In the genomic region with DNA sequence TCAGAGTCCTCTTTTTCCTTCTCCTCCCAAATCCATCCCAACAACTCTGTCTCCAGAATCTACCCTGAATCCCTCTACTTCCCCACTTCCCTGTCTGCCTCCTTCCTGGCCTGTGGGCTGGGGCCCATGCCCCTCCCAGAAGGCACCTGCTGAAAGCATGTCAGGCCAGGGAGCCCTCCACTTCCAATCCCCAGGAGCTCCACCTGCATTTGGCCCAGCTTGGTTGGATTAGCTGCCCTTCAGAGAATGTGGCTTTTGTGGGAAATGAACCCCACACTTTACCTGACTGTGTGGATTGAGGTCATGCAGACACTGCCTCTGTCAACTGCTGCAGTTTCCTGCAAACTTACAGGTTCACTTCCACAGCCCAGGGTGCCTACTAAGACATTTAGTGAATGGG, we compare ENCODE assay signal across 19 cellular contexts. TPM values are rescaled to one million over a fixed set of nuclear protein-coding genes. Genes with fewer than 3 reads are reported as not detected.
DNase-seq lines count a peak whose midpoint lies in the region; ATAC-seq, FAIRE-seq and TF ChIP-seq lines count a peak whose summit lies in the region.
"Had no signal": no experiment of that assay in that cellular context is flagged by ENCODE, and none has a peak within 500 bp of the region (broad histone marks: within the 10 kb centered on the region; RNA-seq: fewer than 3 reads in every experiment).

No MANE protein-coding gene starts in this region.

- H3K4me1 Mint-ChIP-seq in activated naive CD8-positive, alpha-beta T cell treated with anti-CD3 and anti-CD28 coated beads for 36 hours: no peaks in the 10 kb centered on the region
- H3K4me1 Mint-ChIP-seq in activated naive CD8-positive, alpha-beta T cell treated with anti-CD3 and anti-CD28 coated beads, Interleukin-2, amount 50 U/mL, for 24 hours: no peaks in the 10 kb centered on the region
- H3K4me1 Mint-ChIP-seq: CD14-positive monocyte; CD4-positive, alpha-beta memory T cell had no signal

- FAIRE-seq in RCC 7860 (lab: Jason Lieb, UNC): no peak
- FAIRE-seq: A549 had no signal

- peaks cover 28% of the 10 kb centered on the region for H3K27me3 Mint-ChIP-seq in activated naive CD8-positive, alpha-beta T cell treated with anti-CD3 and anti-CD28 coated beads for 36 hours
- peaks cover 32% of the 10 kb centered on the region for H3K27me3 Mint-ChIP-seq in activated naive CD8-positive, alpha-beta T cell treated with anti-CD3 and anti-CD28 coated beads, Interleukin-2, amount 50 U/mL, for 24 hours

- no peak overlapping the region for H3K27ac ChIP-seq in coronary artery
- H3K27ac ChIP-seq: 22Rv1, A549, BLaER1 had no signal

- no peaks in the 10 kb centered on the region for H3K36me3 Mint-ChIP-seq in activated naive CD8-positive, alpha-beta T cell treated with anti-CD3 and anti-CD28 coated beads for 36 hours
- no peaks in the 10 kb centered on the region for H3K36me3 Mint-ChIP-seq in activated naive CD8-positive, alpha-beta T cell treated with anti-CD3 and anti-CD28 coated beads, Interleukin-2, amount 50 U/mL, for 24 hours (ENCODE audit: low read depth)
- H3K36me3 Mint-ChIP-seq: CD14-positive monocyte; CD4-positive, alpha-beta memory T cell had no signal

- H3K27ac Mint-ChIP-seq in activated naive CD8-positive, alpha-beta T cell treated with anti-CD3 and anti-CD28 coated beads for 36 hours: peak overlapping the region; percentile 10
- H3K27ac Mint-ChIP-seq in activated naive CD8-positive, alpha-beta T cell treated with anti-CD3 and anti-CD28 coated beads, Interleukin-2, amount 50 U/mL, for 24 hours: no peak overlapping the region

- H3K4me3 Mint-ChIP-seq in activated naive CD8-positive, alpha-beta T cell treated with anti-CD3 and anti-CD28 coated beads for 36 hours: no peak overlapping the region
- no peak overlapping the region for H3K4me3 Mint-ChIP-seq in activated naive CD8-positive, alpha-beta T cell treated with anti-CD3 and anti-CD28 coated beads, Interleukin-2, amount 50 U/mL, for 24 hours
- H3K4me3 Mint-ChIP-seq: CD4-positive, alpha-beta memory T cell had no signal

- ATAC-seq in activated naive CD8-positive, alpha-beta T cell treated with anti-CD3 and anti-CD28 coated beads, Interleukin-2, amount 50 U/mL, for 24 hours: no peak
- ATAC-seq in HG03442 (IDR thresholded peaks at IDR 0.05; ENCODE audit: unreplicated experiment): no peak
- ATAC-seq in GM18873 (IDR thresholded peaks at IDR 0.05; ENCODE audit: low FRiP score, unreplicated experiment): no peak
- ATAC-seq: A549 had no signal

- no peak for DNase-seq in activated naive CD8-positive, alpha-beta T cell treated with anti-CD3 and anti-CD28 coated beads for 36 hours
- no peak for DNase-seq in activated naive CD8-positive, alpha-beta T cell treated with anti-CD3 and anti-CD28 coated beads, Interleukin-2, amount 50 U/mL, for 24 hours
- peak; percentile 53 for DNase-seq in coronary artery (ENCODE audit: low spot score)
- peak; percentile 53 for DNase-seq in mesenteric fat pad (ENCODE audit: low spot score)
- DNase-seq in ureter (ENCODE audit: low spot score): peak; percentile 20
- no peak for DNase-seq in RCC 7860 (ENCODE audit: low spot score)
- DNase-seq: CD4-positive, alpha-beta memory T cell; DMS153; DMS79; GF-D8; GOT3; H7 had no signal

- no peaks in the 10 kb centered on the region for H3K9me3 Mint-ChIP-seq in activated naive CD8-positive, alpha-beta T cell treated with anti-CD3 and anti-CD28 coated beads for 36 hours
- H3K9me3 Mint-ChIP-seq in activated naive CD8-positive, alpha-beta T cell treated with anti-CD3 and anti-CD28 coated beads, Interleukin-2, amount 50 U/mL, for 24 hours: peaks cover under 1% of the 10 kb centered on the region

- no peak overlapping the region for H3K4me3 ChIP-seq in coronary artery
- H3K4me3 ChIP-seq: A549, BLaER1 had no signal

- TF ChIP-seq CTCF in coronary artery (IDR thresholded peaks at IDR 0.05): no peak

RNA-seq across cellular contexts. Expression of gene ACOXL, which starts 58.5 kb away (rescaled TPM):
- not detected for total RNA-seq in activated naive CD8-positive, alpha-beta T cell treated with anti-CD3 and anti-CD28 coated beads for 36 hours
- not detected for total RNA-seq in mesenteric fat pad
- total RNA-seq in ureter: 52.7 TPM
- total RNA-seq: CD4-positive, alpha-beta memory T cell; HT1080 had no signal

Comparison
In these comparisons a context has a peak if more than half of its experiments do, and no peak if none do; other contexts are left out.
1. DNase-seq: peak in coronary artery (single experiment), mesenteric fat pad (single experiment) and ureter (single experiment); none in activated naive CD8-positive, alpha-beta T cell treated with anti-CD3 and anti-CD28 coated beads for 36 hours (single experiment), activated naive CD8-positive, alpha-beta T cell treated with anti-CD3 and anti-CD28 coated beads, Interleukin-2, amount 50 U/mL, for 24 hours (single experiment) and RCC 7860 (single experiment).
2. RNA of gene ACOXL, which starts 58.5 kb away (total RNA-seq): 52.7 TPM in ureter (single experiment); not detected in activated naive CD8-positive, alpha-beta T cell treated with anti-CD3 and anti-CD28 coated beads for 36 hours and not detected in mesenteric fat pad (single experiment); every median in the first group is over 10 times any median in the second.